Comparison of ENCODE assay signal across 9 cellular contexts in genomic region chr19:54133312-54133956, GRCh38. TPM values are rescaled to one million over a fixed set of nuclear protein-coding genes. Genes with fewer than 3 reads are reported as not detected.
A peak's percentile ranks its signal among the peaks of the same experiment; 100 is the strongest.
DNase-seq lines count a peak whose midpoint lies in the region; FAIRE-seq and TF ChIP-seq lines count a peak whose summit lies in the region.
"Had no signal": no experiment of that assay in that cellular context is flagged by ENCODE, and none has a peak within 500 bp of the region (broad histone marks: within the 10 kb centered on the region; RNA-seq: fewer than 3 reads in every experiment).

No MANE protein-coding gene starts in this region.

- FAIRE-seq in bronchial epithelial cell (lab: Jason Lieb, UNC), result no peak

- TF ChIP-seq CTCF in bronchial epithelial cell (IDR thresholded peaks at IDR 0.05; ENCODE audit: insufficient read depth, low read length, severe bottlenecking), result no peak

- no peak overlapping the region for H3K4me3 ChIP-seq in bronchial epithelial cell (ENCODE audit: low read depth, low read length)

- peaks cover 4% of the 10 kb centered on the region for H3K36me3 ChIP-seq in bronchial epithelial cell (ENCODE audit: control insufficient read depth, insufficient read depth, low read length)

- no peaks in the 10 kb centered on the region for H3K27me3 ChIP-seq in bronchial epithelial cell (ENCODE audit: control insufficient read depth, insufficient read depth, low read length)

- peak; percentile 54 to 74 for DNase-seq in NCI-H2081 (lab: John Stamatoyannopoulos, UW)
- no peak for DNase-seq in NCI-H2081 treated with DMSO at 0.1 percent for 48 hours (lab: John Stamatoyannopoulos, UW)
- DNase-seq in NCI-H2227 treated with DMSO at 0.1 percent for 48 hours (lab: John Stamatoyannopoulos, UW), result peak; percentile 21
- peak; percentile 32 for DNase-seq in bronchial epithelial cell (ENCODE audit: low read depth)
- DNase-seq in pons (ENCODE audit: low spot score), result peak; percentile 44
- no peak for DNase-seq in stimulated activated CD4-positive, alpha-beta T cell treated with anti-CD3 and anti-CD28 coated beads, Interleukin-4, amount 100 ng/mL, for 4 hours
- no peak for DNase-seq in GM19240 (ENCODE audit: insufficient read length, low spot score)
- DNase-seq in NCI-H1048 (lab: John Stamatoyannopoulos, UW), result no peak
- DNase-seq: HCEC 1CT had no signal

RNA-seq across cellular contexts. Expression of gene CNOT3, which starts 4.1 kb away (rescaled TPM):
- 6.1 and 11.4 TPM in 2 replicates for total RNA-seq in bronchial epithelial cell

RNA-seq across cellular contexts. Expression of gene PRPF31, which starts 17.9 kb away (rescaled TPM):
- 37.8 and 47.1 TPM in 2 replicates for total RNA-seq in bronchial epithelial cell

RNA-seq across cellular contexts. Expression of gene TFPT, which starts 18.0 kb away (rescaled TPM):
- 6.1 and 11.3 TPM in 2 replicates for total RNA-seq in bronchial epithelial cell

RNA-seq across cellular contexts. Expression of gene LENG1, which starts 26.1 kb away (rescaled TPM):
- 9.7 and 13.4 TPM in 2 replicates for total RNA-seq in bronchial epithelial cell

RNA-seq across cellular contexts. Expression of gene NDUFA3, which starts 30.8 kb away (rescaled TPM):
- 6.1 and 16.0 TPM in 2 replicates for total RNA-seq in bronchial epithelial cell

Comparison
In these comparisons a context has a peak if more than half of its experiments do, and no peak if none do; other contexts are left out.
1. DNase-seq: peak in NCI-H2081 (2 of 2), NCI-H2227 treated with DMSO at 0.1 percent for 48 hours (single experiment), bronchial epithelial cell (single experiment) and pons (single experiment); none in NCI-H2081 treated with DMSO at 0.1 percent for 48 hours (single experiment), stimulated activated CD4-positive, alpha-beta T cell treated with anti-CD3 and anti-CD28 coated beads, Interleukin-4, amount 100 ng/mL, for 4 hours (0 of 2), GM19240 (single experiment) and NCI-H1048 (single experiment).